In the genomic region with DNA sequence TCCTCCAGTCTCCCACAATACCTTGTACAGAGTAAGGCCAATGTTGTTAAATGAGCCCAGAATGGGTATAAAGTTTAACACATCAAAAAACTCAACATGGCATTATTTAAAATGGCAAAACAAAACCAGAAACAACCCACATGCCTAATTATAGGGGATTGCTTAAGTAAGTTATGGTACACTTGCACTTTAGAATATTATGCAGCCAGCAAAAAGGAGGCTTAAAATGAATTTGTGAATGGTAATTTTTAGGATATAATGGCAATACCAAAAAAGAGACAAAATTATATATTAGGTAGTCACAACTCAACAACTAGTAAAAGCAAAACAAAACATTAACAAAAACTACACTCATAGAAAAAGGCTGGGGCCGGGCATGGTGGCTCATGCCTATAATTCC, we compare ENCODE assay signal across 28 cellular contexts.
"Had no signal": no experiment of that assay in that cellular context is flagged by ENCODE, and none has a peak within 500 bp of the region (broad histone marks: within the 10 kb centered on the region; RNA-seq: fewer than 3 reads in every experiment).

No MANE protein-coding gene starts in this region.

- H3K27ac ChIP-seq: colonic mucosa, epithelial cell of prostate, hepatocyte, left lung, ovary, psoas muscle, transverse colon, upper lobe of right lung had no signal

- H3K4me3 ChIP-seq: colonic mucosa, gastroesophageal sphincter, heart left ventricle, hepatocyte, left lung, ovary, psoas muscle, sigmoid colon, transverse colon, upper lobe of right lung, uterus had no signal

- H3K27me3 ChIP-seq: colonic mucosa, heart left ventricle, hepatocyte, left lung, ovary, sigmoid colon, transverse colon, upper lobe of right lung, uterus had no signal

- H3K9me3 ChIP-seq: colonic mucosa, gastroesophageal sphincter, left lung, ovary, psoas muscle, sigmoid colon, transverse colon, upper lobe of right lung, uterus had no signal

- H3K27ac Mint-ChIP-seq: dendritic cell treated with granulocyte-macrophage colony-stimulating factor and Interleukin-4, amounts not matched to agents 40 ng/mL and 50 ng/mL, for 4 days; endodermal cell had no signal

- H3K27me3 Mint-ChIP-seq: dendritic cell treated with granulocyte-macrophage colony-stimulating factor and Interleukin-4, amounts not matched to agents 40 ng/mL and 50 ng/mL, for 4 days; naive thymus-derived CD4-positive, alpha-beta T cell; stimulated activated memory B cell treated with anti-CD40 and anti-IgM and Interleukin-4, amounts not matched to agents 10 μg/mL and 1 μg/mL and 100 μg/mL, for 72 hours had no signal

- DNase-seq: colonic mucosa; effector CD8-positive, alpha-beta T cell; endodermal cell; foreskin fibroblast; left cardiac atrium; mesendoderm; midbrain; naive thymus-derived CD4-positive, alpha-beta T cell; nephron progenitor cell; nucleus accumbens; ovary; sigmoid colon; stimulated activated CD4-positive, alpha-beta T cell treated with anti-CD3 and anti-CD28 coated beads, Interleukin-4, amount 100 ng/mL, for 4 hours; stimulated activated naive CD8-positive, alpha-beta T cell treated with anti-CD3 and anti-CD28 coated beads, Interleukin-15, Interleukin-2, amounts not matched to agents 100 U/mL and 50 U/mL, for 24 hours; transverse colon; upper lobe of right lung; uterus had no signal

- H3K79me2 ChIP-seq: hepatocyte had no signal

- ATAC-seq: esophagus mucosa; gastroesophageal sphincter; heart left ventricle; left cardiac atrium; left lung; naive thymus-derived CD4-positive, alpha-beta T cell; psoas muscle; right cardiac atrium; stimulated activated memory B cell treated with anti-CD40 and anti-IgM and Interleukin-4, amounts not matched to agents 10 μg/mL and 1 μg/mL and 100 μg/mL, for 72 hours; stimulated activated naive CD8-positive, alpha-beta T cell treated with anti-CD3 and anti-CD28 coated beads, Interleukin-15, Interleukin-2, amounts not matched to agents 100 U/mL and 50 U/mL, for 24 hours; upper lobe of right lung had no signal

- H3K4me3 Mint-ChIP-seq: dendritic cell treated with granulocyte-macrophage colony-stimulating factor and Interleukin-4, amounts not matched to agents 40 ng/mL and 50 ng/mL, for 4 days; endodermal cell; nephron progenitor cell; stimulated activated memory B cell treated with anti-CD40 and anti-IgM and Interleukin-4, amounts not matched to agents 10 μg/mL and 1 μg/mL and 100 μg/mL, for 72 hours had no signal

- H3K4me1 ChIP-seq: colonic mucosa, upper lobe of right lung had no signal

- FAIRE-seq: islet of Langerhans had no signal

- H3K4me2 ChIP-seq: hepatocyte had no signal

- H3K36me3 ChIP-seq: ovary, uterus had no signal

- H2AFZ ChIP-seq: hepatocyte had no signal
